In genomic region chr3:9422712-9423424, GRCh38 we compare ENCODE assay signal across 1 cellular context.
TF ChIP-seq lines count a peak whose summit lies in the region.

No MANE protein-coding gene starts in this region.

TF ChIP-seq in HepG2, 621 proteins besides CTCF, POLR2A, EP300 and RAD21 (continued from another document):
- TF ChIP-seq ZBTB46 (CRISPR knock-in tag; IDR thresholded peaks at IDR 0.05; ENCODE audit: borderline replicate concordance): no peak
- no peak for TF ChIP-seq GZF1 (CRISPR knock-in tag; IDR thresholded peaks at IDR 0.05)
- TF ChIP-seq REXO4 (CRISPR knock-in tag; IDR thresholded peaks at IDR 0.05; ENCODE audit: borderline replicate concordance): no peak
- peak; percentile 60; the same call in 1 of the 2 replicates for TF ChIP-seq DRAP1 (CRISPR knock-in tag; IDR thresholded peaks at IDR 0.05)
- 0 out of 2 replicates have a peak, but pooled peaks have one; percentile 46 for TF ChIP-seq HMG20B (CRISPR knock-in tag; conservative IDR thresholded peaks at IDR 0.05)
- TF ChIP-seq ZBTB2 (CRISPR knock-in tag; IDR thresholded peaks at IDR 0.05; ENCODE audit: low read depth): no peak
- TF ChIP-seq USF2 (IDR thresholded peaks at IDR 0.05; ENCODE audit: low read depth, low read length): no peak
- TF ChIP-seq USF2 (CRISPR knock-in tag; IDR thresholded peaks at IDR 0.05; ENCODE audit: borderline replicate concordance): no peak
- no peak for TF ChIP-seq ZNF549 (CRISPR knock-in tag; IDR thresholded peaks at IDR 0.05)
- TF ChIP-seq RERE (CRISPR knock-in tag; IDR thresholded peaks at IDR 0.05; ENCODE audit: low read depth): no peak; the same call in 1 of the 2 replicates
- TF ChIP-seq DMAP1 (CRISPR knock-in tag; IDR thresholded peaks at IDR 0.05): peak; percentile 81
- no peak for TF ChIP-seq RBM39 (IDR thresholded peaks at IDR 0.05; ENCODE audit: low read depth, low read length, poor library complexity, severe bottlenecking)
- no peak for TF ChIP-seq TRIM24 (CRISPR knock-in tag; IDR thresholded peaks at IDR 0.05)
- TF ChIP-seq TSC22D2 (CRISPR knock-in tag; IDR thresholded peaks at IDR 0.05; ENCODE audit: borderline replicate concordance): no peak
- peak; percentile 45; the same call in 1 of the 2 replicates for TF ChIP-seq ZNF230 (CRISPR knock-in tag; IDR thresholded peaks at IDR 0.05)
- TF ChIP-seq MED13 (CRISPR knock-in tag; IDR thresholded peaks at IDR 0.05): no peak
- no peak for TF ChIP-seq ZNF496 (CRISPR knock-in tag; IDR thresholded peaks at IDR 0.05; ENCODE audit: insufficient replicate concordance)
- TF ChIP-seq ETV6 (CRISPR knock-in tag; conservative IDR thresholded peaks at IDR 0.05): no peak
- TF ChIP-seq ZNF362 (CRISPR knock-in tag; IDR thresholded peaks at IDR 0.05; ENCODE audit: borderline replicate concordance): peak; percentile 53; the same call in 1 of the 2 replicates
- TF ChIP-seq DMTF1 (CRISPR knock-in tag; IDR thresholded peaks at IDR 0.05): no peak
- TF ChIP-seq EZH2 (conservative IDR thresholded peaks at IDR 0.05; ENCODE audit: low read depth, low read length): no peak
- TF ChIP-seq ZBTB38 (CRISPR knock-in tag; IDR thresholded peaks at IDR 0.05): no peak
- 0 out of 2 replicates have a peak, but pooled peaks have one; percentile 29 for TF ChIP-seq MYNN (CRISPR knock-in tag; IDR thresholded peaks at IDR 0.05; ENCODE audit: low read depth)
- no peak for TF ChIP-seq ZNF180 (CRISPR knock-in tag; IDR thresholded peaks at IDR 0.05; ENCODE audit: borderline replicate concordance, low read depth)
- peak; percentile 69; the same call in 1 of the 2 replicates for TF ChIP-seq ZNF335 (CRISPR knock-in tag; IDR thresholded peaks at IDR 0.05)
- 0 out of 2 replicates have a peak, but pooled peaks have one; percentile 54 for TF ChIP-seq STAT6 (CRISPR knock-in tag; IDR thresholded peaks at IDR 0.05; ENCODE audit: borderline replicate concordance)
- TF ChIP-seq ZFP37 (CRISPR knock-in tag; IDR thresholded peaks at IDR 0.05; ENCODE audit: borderline replicate concordance): no peak
- TF ChIP-seq ZNF615 (CRISPR knock-in tag; IDR thresholded peaks at IDR 0.05; ENCODE audit: borderline replicate concordance): no peak
- TF ChIP-seq ZNF569 (CRISPR knock-in tag; IDR thresholded peaks at IDR 0.05; ENCODE audit: borderline replicate concordance): no peak
- no peak for TF ChIP-seq PRDM4 (CRISPR knock-in tag; IDR thresholded peaks at IDR 0.05; ENCODE audit: borderline replicate concordance)
